Comparison of ENCODE assay signal across 1 cellular context in genomic region chr2:231411871-231412615, GRCh38.
TF ChIP-seq lines count a peak whose summit lies in the region.

No MANE protein-coding gene starts in this region.

TF ChIP-seq in HepG2, 621 proteins besides CTCF, POLR2A, EP300 and RAD21 (continued from another document and continues in another):
- TF ChIP-seq HIC2 (CRISPR knock-in tag; IDR thresholded peaks at IDR 0.05; ENCODE audit: low read depth) (0 out of 2 replicates have a peak, but pooled peaks have one; percentile 23), ZNF782 (CRISPR knock-in tag; IDR thresholded peaks at IDR 0.05; ENCODE audit: borderline replicate concordance) (peak; percentile 36; the same call in 1 of the 2 replicates), MLXIP (CRISPR knock-in tag; IDR thresholded peaks at IDR 0.05; ENCODE audit: borderline replicate concordance) (no peak), BRD4 (CRISPR knock-in tag; IDR thresholded peaks at IDR 0.05) (no peak), HOMEZ (CRISPR knock-in tag; IDR thresholded peaks at IDR 0.05; ENCODE audit: low read depth) (no peak), FOXP1 (IDR thresholded peaks at IDR 0.05) (no peak), FOXP1 (CRISPR knock-in tag; IDR thresholded peaks at IDR 0.05) (no peak), ZNF598 (CRISPR knock-in tag; IDR thresholded peaks at IDR 0.05; ENCODE audit: borderline replicate concordance) (no peak; the same call in 1 of the 2 replicates), BHLHE40 (IDR thresholded peaks at IDR 0.05; ENCODE audit: low read length) (no peak; the same call in 1 of the 2 replicates), DR1 (CRISPR knock-in tag; IDR thresholded peaks at IDR 0.05) (no peak; the same call in 1 of the 2 replicates), PITX1 (CRISPR knock-in tag; IDR thresholded peaks at IDR 0.05) (peak; percentile 8; the same call in 1 of the 2 replicates), FOXM1 (CRISPR knock-in tag; IDR thresholded peaks at IDR 0.05) (no peak), ATF7-NPFF (CRISPR knock-in tag; IDR thresholded peaks at IDR 0.05; ENCODE audit: low read depth) (no peak; the same call in 1 of the 2 replicates), MED13 (CRISPR knock-in tag; IDR thresholded peaks at IDR 0.05) (no peak), SMYD3 (CRISPR knock-in tag; IDR thresholded peaks at IDR 0.05) (no peak), ZNF317 (CRISPR knock-in tag; IDR thresholded peaks at IDR 0.05) (no peak), SRSF1 (optimal IDR thresholded peaks at IDR 0.05; ENCODE audit: low read depth, low read length) (no peak), SYNCRIP (IDR thresholded peaks at IDR 0.05; ENCODE audit: insufficient read depth, low read depth, low read length) (no peak), HINFP (CRISPR knock-in tag; IDR thresholded peaks at IDR 0.05; ENCODE audit: low read depth) (peak; percentile 45; the same call in 1 of the 2 replicates), ELF3 (CRISPR knock-in tag; IDR thresholded peaks at IDR 0.05) (peak; percentile 3; the same call in 1 of the 2 replicates), TOPORS (CRISPR knock-in tag; IDR thresholded peaks at IDR 0.05) (0 out of 2 replicates have a peak, but pooled peaks have one; percentile 18), PAXIP1 (CRISPR knock-in tag; conservative IDR thresholded peaks at IDR 0.05) (peak; percentile 35), NONO (IDR thresholded peaks at IDR 0.05) (no peak), NONO (CRISPR knock-in tag; conservative IDR thresholded peaks at IDR 0.05) (peak; percentile 66; the same call in 1 of the 2 replicates), PCBP2 (optimal IDR thresholded peaks at IDR 0.05; ENCODE audit: low read depth, low read length, poor library complexity, severe bottlenecking) (no peak)
- TF ChIP-seq, protein P1, sequence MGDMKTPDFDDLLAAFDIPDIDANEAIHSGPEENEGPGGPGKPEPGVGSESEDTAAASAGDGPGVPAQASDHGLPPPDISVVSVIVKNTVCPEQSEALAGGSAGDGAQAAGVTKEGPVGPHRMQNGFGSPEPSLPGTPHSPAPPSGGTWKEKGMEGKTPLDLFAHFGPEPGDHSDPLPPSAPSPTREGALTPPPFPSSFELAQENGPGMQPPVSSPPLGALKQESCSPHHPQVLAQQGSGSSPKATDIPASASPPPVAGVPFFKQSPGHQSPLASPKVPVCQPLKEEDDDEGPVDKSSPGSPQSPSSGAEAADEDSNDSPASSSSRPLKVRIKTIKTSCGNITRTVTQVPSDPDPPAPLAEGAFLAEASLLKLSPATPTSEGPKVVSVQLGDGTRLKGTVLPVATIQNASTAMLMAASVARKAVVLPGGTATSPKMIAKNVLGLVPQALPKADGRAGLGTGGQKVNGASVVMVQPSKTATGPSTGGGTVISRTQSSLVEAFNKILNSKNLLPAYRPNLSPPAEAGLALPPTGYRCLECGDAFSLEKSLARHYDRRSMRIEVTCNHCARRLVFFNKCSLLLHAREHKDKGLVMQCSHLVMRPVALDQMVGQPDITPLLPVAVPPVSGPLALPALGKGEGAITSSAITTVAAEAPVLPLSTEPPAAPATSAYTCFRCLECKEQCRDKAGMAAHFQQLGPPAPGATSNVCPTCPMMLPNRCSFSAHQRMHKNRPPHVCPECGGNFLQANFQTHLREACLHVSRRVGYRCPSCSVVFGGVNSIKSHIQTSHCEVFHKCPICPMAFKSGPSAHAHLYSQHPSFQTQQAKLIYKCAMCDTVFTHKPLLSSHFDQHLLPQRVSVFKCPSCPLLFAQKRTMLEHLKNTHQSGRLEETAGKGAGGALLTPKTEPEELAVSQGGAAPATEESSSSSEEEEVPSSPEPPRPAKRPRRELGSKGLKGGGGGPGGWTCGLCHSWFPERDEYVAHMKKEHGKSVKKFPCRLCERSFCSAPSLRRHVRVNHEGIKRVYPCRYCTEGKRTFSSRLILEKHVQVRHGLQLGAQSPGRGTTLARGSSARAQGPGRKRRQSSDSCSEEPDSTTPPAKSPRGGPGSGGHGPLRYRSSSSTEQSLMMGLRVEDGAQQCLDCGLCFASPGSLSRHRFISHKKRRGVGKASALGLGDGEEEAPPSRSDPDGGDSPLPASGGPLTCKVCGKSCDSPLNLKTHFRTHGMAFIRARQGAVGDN (CRISPR knock-in tag; IDR thresholded peaks at IDR 0.05) = peak; percentile 88
- TF ChIP-seq, protein P2, sequence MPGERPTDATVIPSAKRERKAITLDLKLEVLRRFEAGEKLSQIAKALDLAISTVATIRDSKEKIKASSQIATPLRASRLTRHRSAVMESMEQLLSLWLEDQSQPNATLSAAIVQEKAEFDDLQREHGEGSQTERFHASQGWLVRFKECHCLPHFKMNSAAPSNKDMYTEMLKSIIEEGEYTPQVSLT (CRISPR knock-in tag; IDR thresholded peaks at IDR 0.05; ENCODE audit: borderline replicate concordance, low read depth) = no peak
- TF ChIP-seq, protein P3, sequence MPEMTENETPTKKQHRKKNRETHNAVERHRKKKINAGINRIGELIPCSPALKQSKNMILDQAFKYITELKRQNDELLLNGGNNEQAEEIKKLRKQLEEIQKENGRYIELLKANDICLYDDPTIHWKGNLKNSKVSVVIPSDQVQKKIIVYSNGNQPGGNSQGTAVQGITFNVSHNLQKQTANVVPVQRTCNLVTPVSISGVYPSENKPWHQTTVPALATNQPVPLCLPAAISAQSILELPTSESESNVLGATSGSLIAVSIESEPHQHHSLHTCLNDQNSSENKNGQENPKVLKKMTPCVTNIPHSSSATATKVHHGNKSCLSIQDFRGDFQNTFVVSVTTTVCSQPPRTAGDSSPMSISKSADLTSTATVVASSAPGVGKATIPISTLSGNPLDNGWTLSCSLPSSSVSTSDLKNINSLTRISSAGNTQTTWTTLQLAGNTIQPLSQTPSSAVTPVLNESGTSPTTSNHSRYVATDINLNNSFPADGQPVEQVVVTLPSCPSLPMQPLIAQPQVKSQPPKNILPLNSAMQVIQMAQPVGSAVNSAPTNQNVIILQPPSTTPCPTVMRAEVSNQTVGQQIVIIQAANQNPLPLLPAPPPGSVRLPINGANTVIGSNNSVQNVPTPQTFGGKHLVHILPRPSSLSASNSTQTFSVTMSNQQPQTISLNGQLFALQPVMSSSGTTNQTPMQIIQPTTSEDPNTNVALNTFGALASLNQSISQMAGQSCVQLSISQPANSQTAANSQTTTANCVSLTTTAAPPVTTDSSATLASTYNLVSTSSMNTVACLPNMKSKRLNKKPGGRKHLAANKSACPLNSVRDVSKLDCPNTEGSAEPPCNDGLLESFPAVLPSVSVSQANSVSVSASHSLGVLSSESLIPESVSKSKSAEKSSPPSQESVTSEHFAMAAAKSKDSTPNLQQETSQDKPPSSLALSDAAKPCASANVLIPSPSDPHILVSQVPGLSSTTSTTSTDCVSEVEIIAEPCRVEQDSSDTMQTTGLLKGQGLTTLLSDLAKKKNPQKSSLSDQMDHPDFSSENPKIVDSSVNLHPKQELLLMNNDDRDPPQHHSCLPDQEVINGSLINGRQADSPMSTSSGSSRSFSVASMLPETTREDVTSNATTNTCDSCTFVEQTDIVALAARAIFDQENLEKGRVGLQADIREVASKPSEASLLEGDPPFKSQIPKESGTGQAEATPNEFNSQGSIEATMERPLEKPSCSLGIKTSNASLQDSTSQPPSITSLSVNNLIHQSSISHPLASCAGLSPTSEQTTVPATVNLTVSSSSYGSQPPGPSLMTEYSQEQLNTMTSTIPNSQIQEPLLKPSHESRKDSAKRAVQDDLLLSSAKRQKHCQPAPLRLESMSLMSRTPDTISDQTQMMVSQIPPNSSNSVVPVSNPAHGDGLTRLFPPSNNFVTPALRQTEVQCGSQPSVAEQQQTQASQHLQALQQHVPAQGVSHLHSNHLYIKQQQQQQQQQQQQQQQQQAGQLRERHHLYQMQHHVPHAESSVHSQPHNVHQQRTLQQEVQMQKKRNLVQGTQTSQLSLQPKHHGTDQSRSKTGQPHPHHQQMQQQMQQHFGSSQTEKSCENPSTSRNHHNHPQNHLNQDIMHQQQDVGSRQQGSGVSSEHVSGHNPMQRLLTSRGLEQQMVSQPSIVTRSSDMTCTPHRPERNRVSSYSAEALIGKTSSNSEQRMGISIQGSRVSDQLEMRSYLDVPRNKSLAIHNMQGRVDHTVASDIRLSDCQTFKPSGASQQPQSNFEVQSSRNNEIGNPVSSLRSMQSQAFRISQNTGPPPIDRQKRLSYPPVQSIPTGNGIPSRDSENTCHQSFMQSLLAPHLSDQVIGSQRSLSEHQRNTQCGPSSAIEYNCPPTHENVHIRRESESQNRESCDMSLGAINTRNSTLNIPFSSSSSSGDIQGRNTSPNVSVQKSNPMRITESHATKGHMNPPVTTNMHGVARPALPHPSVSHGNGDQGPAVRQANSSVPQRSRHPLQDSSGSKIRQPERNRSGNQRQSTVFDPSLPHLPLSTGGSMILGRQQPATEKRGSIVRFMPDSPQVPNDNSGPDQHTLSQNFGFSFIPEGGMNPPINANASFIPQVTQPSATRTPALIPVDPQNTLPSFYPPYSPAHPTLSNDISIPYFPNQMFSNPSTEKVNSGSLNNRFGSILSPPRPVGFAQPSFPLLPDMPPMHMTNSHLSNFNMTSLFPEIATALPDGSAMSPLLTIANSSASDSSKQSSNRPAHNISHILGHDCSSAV (CRISPR knock-in tag; IDR thresholded peaks at IDR 0.05; ENCODE audit: borderline replicate concordance) = no peak
